10 cellular contexts compared by ENCODE assay signal in the genomic region with DNA sequence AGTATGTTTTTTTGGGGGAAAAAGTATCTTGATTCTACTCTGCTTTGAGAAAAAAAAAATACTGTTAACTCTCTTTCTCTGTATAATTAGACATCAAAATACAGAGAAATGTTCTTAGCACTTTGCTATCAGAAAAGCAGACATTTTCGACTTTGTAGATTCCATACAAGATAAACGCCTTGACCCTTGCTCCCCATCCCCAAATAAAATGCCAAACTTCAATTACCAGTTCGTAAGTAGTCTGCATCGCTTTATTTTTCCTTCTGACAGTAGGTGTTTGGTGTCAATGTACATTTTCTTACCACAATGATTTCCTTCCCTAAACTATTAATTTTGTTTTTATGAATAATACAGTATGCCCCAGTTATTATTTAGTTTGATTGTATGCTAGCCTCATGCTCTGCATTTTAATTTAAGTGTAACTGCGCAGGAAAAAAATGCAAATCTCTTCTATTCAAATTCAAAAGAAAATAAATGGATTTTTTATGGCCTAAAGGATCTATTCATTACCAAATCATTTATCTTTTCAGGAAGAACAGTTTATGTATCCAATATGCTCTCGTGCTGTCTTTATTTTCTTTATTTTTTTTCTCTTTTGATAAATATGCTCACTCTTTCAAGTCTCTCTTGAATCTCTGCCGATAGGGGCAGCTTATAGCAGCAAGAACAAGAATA.
DNase-seq lines count a peak whose midpoint lies in the region; ATAC-seq and TF ChIP-seq lines count a peak whose summit lies in the region.
"Had no signal": no experiment of that assay in that cellular context is flagged by ENCODE, and none has a peak within 500 bp of the region (broad histone marks: within the 10 kb centered on the region; RNA-seq: fewer than 3 reads in every experiment).

No MANE protein-coding gene starts in this region.

- H3K79me1 ChIP-seq in mesendoderm (ENCODE audit: low read length): no peaks in the 10 kb centered on the region

- H3K4me3 ChIP-seq in NB4 (ENCODE audit: low read depth, low read length) (peak overlapping the region; percentile 54), choroid plexus epithelial cell (ENCODE audit: low read depth, low read length) (no peak overlapping the region), neutrophil (ENCODE audit: low read depth in 1 of 2, low read length in 1 of 2) (peak overlapping the region; percentile 50 to 51), mesendoderm (ENCODE audit: low read length) (no peak overlapping the region)
- H3K4me3 ChIP-seq: skin epidermis had no signal

- no peak overlapping the region for H3K56ac ChIP-seq in mesendoderm (ENCODE audit: low read length)

- peak; percentile 86 for DNase-seq in DMS114 treated with DMSO at 0.1 percent for 48 hours (lab: John Stamatoyannopoulos, UW; ENCODE audit: unreplicated experiment)
- no peak for DNase-seq in NB4 (ENCODE audit: low read depth)
- DNase-seq in choroid plexus epithelial cell (ENCODE audit: low read depth): peak; percentile 64
- no peak for DNase-seq in germinal center (ENCODE audit: low spot score)
- DNase-seq in mesendoderm: no peak
- DNase-seq: NCI-H146; stimulated activated naive CD4-positive, alpha-beta T cell treated with Interleukin-2 at 50 U/mL for 16 hours had no signal

- H3K9ac ChIP-seq in mesendoderm (ENCODE audit: low read length): no peak overlapping the region

- H2BK120ac ChIP-seq in mesendoderm (ENCODE audit: low read depth, low read length): no peak overlapping the region

- no peak overlapping the region for H4K5ac ChIP-seq in mesendoderm (ENCODE audit: low read length)

- H3K27ac ChIP-seq in neutrophil: peak overlapping the region; percentile 80
- H3K27ac ChIP-seq in mesendoderm (ENCODE audit: low read depth, low read length): no peak overlapping the region

- no peaks in the 10 kb centered on the region for H3K9me3 ChIP-seq in neutrophil

- H3K4ac ChIP-seq in mesendoderm (ENCODE audit: low read depth, low read length): no peak overlapping the region

- no peak overlapping the region for H2AK5ac ChIP-seq in mesendoderm (ENCODE audit: low read length)

- H3K27me3 ChIP-seq in neutrophil (no peaks in the 10 kb centered on the region), mesendoderm (ENCODE audit: insufficient read depth, low read length, poor library complexity) (no peaks in the 10 kb centered on the region)

- no peak overlapping the region for H2BK15ac ChIP-seq in mesendoderm (replicated peaks; ENCODE audit: low read depth)

- H3K23ac ChIP-seq in mesendoderm (ENCODE audit: low read length): no peak overlapping the region

- TF ChIP-seq CTCF in NB4 (IDR thresholded peaks at IDR 0.05; ENCODE audit: low read depth, low read length) (no peak), choroid plexus epithelial cell (conservative IDR thresholded peaks at IDR 0.05; ENCODE audit: low read depth, low read length) (peak; percentile 43), neutrophil (IDR thresholded peaks at IDR 0.05) (no peak)

- H2BK5ac ChIP-seq in mesendoderm (ENCODE audit: low read length): no peak overlapping the region

- H3K4me2 ChIP-seq in mesendoderm (ENCODE audit: low read length): no peak overlapping the region

- no peak overlapping the region for H4K8ac ChIP-seq in mesendoderm (ENCODE audit: low read depth, low read length)

- H3K79me2 ChIP-seq in mesendoderm (ENCODE audit: control insufficient read depth, insufficient read depth, low read length): no peaks in the 10 kb centered on the region

- H3K4me1 ChIP-seq in neutrophil (ENCODE audit: control insufficient read depth in 1 of 2, insufficient read depth in 1 of 2, low read depth in 1 of 2, low read length in 1 of 2) (peaks cover 39 to 42% of the 10 kb centered on the region in 2 experiments), mesendoderm (ENCODE audit: control insufficient read depth, low read depth, low read length) (peaks cover 10% of the 10 kb centered on the region)

- no peaks in the 10 kb centered on the region for H3K36me3 ChIP-seq in neutrophil
- no peaks in the 10 kb centered on the region for H3K36me3 ChIP-seq in mesendoderm (ENCODE audit: control insufficient read depth, insufficient read depth, low read length)

- H3K18ac ChIP-seq in mesendoderm (ENCODE audit: low read length): no peak overlapping the region

- no CpG with 5 or more reads among the region's 7 CpGs for WGBS in mesendoderm (ENCODE audit: extremely low coverage, insufficient coverage, low lambda C conversion rate)

- ATAC-seq in HG02798 (IDR thresholded peaks at IDR 0.05; ENCODE audit: poor library complexity, unreplicated experiment): no peak

- no peak for TF ChIP-seq POLR2A in NB4 (IDR thresholded peaks at IDR 0.05; ENCODE audit: extremely low read depth, insufficient read length)

Comparison
In these comparisons a context has a peak if more than half of its experiments do, and no peak if none do; other contexts are left out.
1. DNase-seq: peak in DMS114 treated with DMSO at 0.1 percent for 48 hours (single experiment) and choroid plexus epithelial cell (single experiment); none in NB4 (single experiment), germinal center (single experiment) and mesendoderm (single experiment).
2. H3K4me3 ChIP-seq: peak in NB4 (single experiment) and neutrophil (2 of 2); none in choroid plexus epithelial cell (single experiment) and mesendoderm (single experiment).